1 cellular context compared by ENCODE assay signal in genomic region chr12:53378705-53379388, GRCh38.
TF ChIP-seq lines count a peak whose summit lies in the region.

No MANE protein-coding gene starts in this region.

TF ChIP-seq in HepG2, 621 proteins besides CTCF, POLR2A, EP300 and RAD21 (continued from another document):
- TF ChIP-seq CEBPZ (IDR thresholded peaks at IDR 0.05; ENCODE audit: low read length) (no peak), NCOA2 (CRISPR knock-in tag; IDR thresholded peaks at IDR 0.05) (no peak), MED1 (CRISPR knock-in tag; IDR thresholded peaks at IDR 0.05) (no peak), MYPOP (CRISPR knock-in tag; IDR thresholded peaks at IDR 0.05) (no peak), RFXAP (CRISPR knock-in tag; IDR thresholded peaks at IDR 0.05; ENCODE audit: borderline replicate concordance) (no peak), CAMTA2 (CRISPR knock-in tag; IDR thresholded peaks at IDR 0.05; ENCODE audit: borderline replicate concordance) (no peak), FLYWCH1 (CRISPR knock-in tag; IDR thresholded peaks at IDR 0.05) (no peak), ZNF639 (CRISPR knock-in tag; conservative IDR thresholded peaks at IDR 0.05) (no peak), NR1H2 (CRISPR knock-in tag; IDR thresholded peaks at IDR 0.05; ENCODE audit: borderline replicate concordance, low read depth) (no peak), ZZZ3 (CRISPR knock-in tag; IDR thresholded peaks at IDR 0.05; ENCODE audit: borderline replicate concordance) (no peak), ZNF331 (CRISPR knock-in tag; IDR thresholded peaks at IDR 0.05) (no peak), ZNF841 (CRISPR knock-in tag; IDR thresholded peaks at IDR 0.05; ENCODE audit: borderline replicate concordance) (no peak), BORCS8-MEF2B (CRISPR knock-in tag; IDR thresholded peaks at IDR 0.05) (peak; percentile 52; the same call in 1 of the 2 replicates), ATF1 (CRISPR knock-in tag; IDR thresholded peaks at IDR 0.05) (no peak), PRPF4 (IDR thresholded peaks at IDR 0.05; ENCODE audit: low read depth, low read length, poor library complexity, severe bottlenecking) (peak; percentile 68), ATF7 (IDR thresholded peaks at IDR 0.05) (peak; percentile 44; the same call in 1 of the 2 replicates), ATF7 (CRISPR knock-in tag; IDR thresholded peaks at IDR 0.05) (no peak), SP140L (CRISPR knock-in tag; IDR thresholded peaks at IDR 0.05; ENCODE audit: borderline replicate concordance) (no peak), EEA1 (CRISPR knock-in tag; IDR thresholded peaks at IDR 0.05; ENCODE audit: borderline replicate concordance) (no peak), NCOA5 (CRISPR knock-in tag; IDR thresholded peaks at IDR 0.05) (no peak), KLF13 (CRISPR knock-in tag; IDR thresholded peaks at IDR 0.05) (no peak), ZBTB44 (CRISPR knock-in tag; IDR thresholded peaks at IDR 0.05) (no peak), ZNF44 (CRISPR knock-in tag; IDR thresholded peaks at IDR 0.05) (0 out of 2 replicates have a peak, but pooled peaks have one; percentile 64), ZNF761 (CRISPR knock-in tag; conservative IDR thresholded peaks at IDR 0.05) (no peak), HOXA7 (CRISPR knock-in tag; IDR thresholded peaks at IDR 0.05) (no peak), ZNF768 (CRISPR knock-in tag; IDR thresholded peaks at IDR 0.05) (no peak; the same call in 1 of the 2 replicates), KMT2A (CRISPR knock-in tag; IDR thresholded peaks at IDR 0.05) (no peak)
